Comparison of ENCODE assay signal across 1 cellular context in genomic region chr17:40358323-40359038, GRCh38.
A peak's percentile ranks its signal among the peaks of the same experiment; 100 is the strongest.
TF ChIP-seq lines count a peak whose summit lies in the region.

No MANE protein-coding gene starts in this region.

TF ChIP-seq in K562, 482 proteins besides CTCF, POLR2A, EP300 and RAD21 (continued from another document and continues in another):
- TF ChIP-seq ZMIZ1 (IDR thresholded peaks at IDR 0.05; ENCODE audit: low read depth in 2 of 2, low read length in 2 of 2) (no peak), HLTF (IDR thresholded peaks at IDR 0.05) (peak; percentile 95), TEAD4 (IDR thresholded peaks at IDR 0.05; ENCODE audit: low read length) (no peak), TEAD4 (CRISPR knock-in tag; IDR thresholded peaks at IDR 0.05; ENCODE audit: borderline replicate concordance) (no peak), ATF2 (CRISPR knock-in tag; IDR thresholded peaks at IDR 0.05) (no peak), ZSCAN29 (IDR thresholded peaks at IDR 0.05) (no peak), E2F8 (IDR thresholded peaks at IDR 0.05; ENCODE audit: low read depth, partially characterized antibody) (no peak), MECOM (CRISPR knock-in tag; IDR thresholded peaks at IDR 0.05) (no peak), TCFL5 (CRISPR knock-in tag; conservative IDR thresholded peaks at IDR 0.05) (no peak), BMI1 (IDR thresholded peaks at IDR 0.05; ENCODE audit: low read length) (no peak), IFI16 (CRISPR knock-in tag; IDR thresholded peaks at IDR 0.05) (no peak), ZNF232 (CRISPR knock-in tag; IDR thresholded peaks at IDR 0.05) (no peak), ZNF57 (CRISPR knock-in tag; IDR thresholded peaks at IDR 0.05) (no peak), CBX5 (IDR thresholded peaks at IDR 0.05; ENCODE audit: borderline replicate concordance, low read depth) (no peak), NR2C1 (IDR thresholded peaks at IDR 0.05) (no peak), NR2C1 (tag; IDR thresholded peaks at IDR 0.05) (no peak), ZNF121 (CRISPR knock-in tag; conservative IDR thresholded peaks at IDR 0.05) (no peak), ZNF551 (CRISPR knock-in tag; IDR thresholded peaks at IDR 0.05) (no peak), MITF (IDR thresholded peaks at IDR 0.05) (no peak), NBN (IDR thresholded peaks at IDR 0.05; ENCODE audit: low read depth) (peak; percentile 52; the same call in 1 of the 2 replicates), ZFPM2 (CRISPR knock-in tag; IDR thresholded peaks at IDR 0.05) (no peak), RHOXF2B (CRISPR knock-in tag; conservative IDR thresholded peaks at IDR 0.05) (no peak), HMG20B (CRISPR knock-in tag; IDR thresholded peaks at IDR 0.05) (no peak), ZFP1 (CRISPR knock-in tag; IDR thresholded peaks at IDR 0.05) (no peak), MEF2D (tag; conservative IDR thresholded peaks at IDR 0.05; ENCODE audit: low read depth) (no peak), NELFE (IDR thresholded peaks at IDR 0.05; ENCODE audit: insufficient read depth, insufficient read length) (no peak), CEBPG (CRISPR knock-in tag; IDR thresholded peaks at IDR 0.05) (no peak), CEBPG (tag; conservative IDR thresholded peaks at IDR 0.05 in 1 of 2, IDR thresholded peaks at IDR 0.05 in 1 of 2) (no peak), WHSC1 (IDR thresholded peaks at IDR 0.05; ENCODE audit: low read length) (no peak), ARID3B (CRISPR knock-in tag; IDR thresholded peaks at IDR 0.05; ENCODE audit: borderline replicate concordance) (no peak), ZNF134 (CRISPR knock-in tag; conservative IDR thresholded peaks at IDR 0.05) (no peak), MNT (conservative IDR thresholded peaks at IDR 0.05) (peak in 1 of 2 experiments; percentile 17; a peak in 1 of 4 replicates), PCBP2 (IDR thresholded peaks at IDR 0.05; ENCODE audit: low read depth, low read length, poor library complexity, severe bottlenecking) (no peak), ZNF133 (CRISPR knock-in tag; IDR thresholded peaks at IDR 0.05) (no peak), NCOA2 (IDR thresholded peaks at IDR 0.05; ENCODE audit: partially characterized antibody in 2 of 2) (peak in 1 of 2 experiments; percentile 16), ZNF282 (CRISPR knock-in tag; IDR thresholded peaks at IDR 0.05) (no peak), PTBP1 (IDR thresholded peaks at IDR 0.05; ENCODE audit: low read depth, low read length) (no peak), HDAC6 (IDR thresholded peaks at IDR 0.05; ENCODE audit: low read depth, low read length) (no peak), SMARCE1 (IDR thresholded peaks at IDR 0.05) (no peak), MTF1 (CRISPR knock-in tag; IDR thresholded peaks at IDR 0.05; ENCODE audit: borderline replicate concordance) (no peak), CHD2 (IDR thresholded peaks at IDR 0.05; ENCODE audit: low read depth, low read length) (no peak), ZNF217 (CRISPR knock-in tag; IDR thresholded peaks at IDR 0.05) (no peak), HOMEZ (CRISPR knock-in tag; IDR thresholded peaks at IDR 0.05) (no peak), ZFX (CRISPR knock-in tag; IDR thresholded peaks at IDR 0.05) (no peak), ELF2 (CRISPR knock-in tag; IDR thresholded peaks at IDR 0.05) (no peak), PREB (CRISPR knock-in tag; IDR thresholded peaks at IDR 0.05) (no peak), ELF4 (CRISPR knock-in tag; IDR thresholded peaks at IDR 0.05) (peak; percentile 79; the same call in 1 of the 2 replicates), ZBTB1 (CRISPR knock-in tag; IDR thresholded peaks at IDR 0.05; ENCODE audit: borderline replicate concordance, low read depth) (no peak), HNRNPUL1 (IDR thresholded peaks at IDR 0.05; ENCODE audit: low read length) (no peak), GATAD2B (IDR thresholded peaks at IDR 0.05; ENCODE audit: borderline replicate concordance) (peak; percentile 44; the same call in 1 of the 2 replicates), EWSR1 (IDR thresholded peaks at IDR 0.05; ENCODE audit: borderline replicate concordance, low read depth, partially characterized antibody) (no peak), THRB (CRISPR knock-in tag; conservative IDR thresholded peaks at IDR 0.05) (peak; percentile 83; the same call in 1 of the 2 replicates), TOE1 (IDR thresholded peaks at IDR 0.05; ENCODE audit: borderline replicate concordance) (peak; percentile 43; the same call in 1 of the 2 replicates), TOE1 (CRISPR knock-in tag; IDR thresholded peaks at IDR 0.05; ENCODE audit: borderline replicate concordance, low read depth) (no peak), FOXA3 (CRISPR knock-in tag; conservative IDR thresholded peaks at IDR 0.05 in 1 of 2, IDR thresholded peaks at IDR 0.05 in 1 of 2) (no peak), HMG20A (CRISPR knock-in tag; conservative IDR thresholded peaks at IDR 0.05) (no peak), ZFP30 (CRISPR knock-in tag; IDR thresholded peaks at IDR 0.05; ENCODE audit: borderline replicate concordance) (no peak), PPARD (CRISPR knock-in tag; IDR thresholded peaks at IDR 0.05) (no peak)
